Comparison of ENCODE assay signal across 3 cellular contexts in genomic region chr4:11777447-11777846, GRCh38.
"Had no signal": no experiment of that assay in that cellular context is flagged by ENCODE, and none has a peak within 500 bp of the region (broad histone marks: within the 10 kb centered on the region; RNA-seq: fewer than 3 reads in every experiment).

No MANE protein-coding gene starts in this region.

- DNase-seq: GDM1, GF-D8 had no signal

- ATAC-seq: GM12878 had no signal

- H3K4me3 ChIP-seq: GM12878 had no signal
